ENCODE assay signal across 24 cellular contexts in genomic region chr10:124003070-124003419, GRCh38.
A peak's percentile ranks its signal among the peaks of the same experiment; 100 is the strongest.
DNase-seq lines count a peak whose midpoint lies in the region; ATAC-seq and TF ChIP-seq lines count a peak whose summit lies in the region.
"Had no signal": no experiment of that assay in that cellular context is flagged by ENCODE, and none has a peak within 500 bp of the region (broad histone marks: within the 10 kb centered on the region; RNA-seq: fewer than 3 reads in every experiment).

No MANE protein-coding gene starts in this region.

- intact Hi-C loops in left ventricle myocardium inferior (cut with micrococcal nuclease) (no loop called here), esophagus muscularis mucosa (cut with DNase I) (no loop called here), upper lobe of right lung (cut with DNase I) (no loop called here), left colon (cut with DNase I, micrococcal nuclease) (loop anchor here in 1 of 2 donors (10.0 kb wide), 2 partner anchors 92 to 252 kb away; partner anchors contain the start of gene CHST15)

- H3K27me3 ChIP-seq in right atrium auricular region = no peaks in the 10 kb centered on the region
- H3K27me3 ChIP-seq in left ventricle myocardium inferior (ENCODE audit: low read depth) = no peaks in the 10 kb centered on the region
- H3K27me3 ChIP-seq in esophagus muscularis mucosa = no peaks in the 10 kb centered on the region
- H3K27me3 ChIP-seq in neutrophil = no peaks in the 10 kb centered on the region
- H3K27me3 ChIP-seq in upper lobe of right lung = no peaks in the 10 kb centered on the region

- no peaks in the 10 kb centered on the region for H3K36me3 ChIP-seq in right atrium auricular region
- no peaks in the 10 kb centered on the region for H3K36me3 ChIP-seq in left ventricle myocardium inferior
- peaks cover 0 to 13% (median 0%) of the 10 kb centered on the region in 4 donors for H3K36me3 ChIP-seq in esophagus muscularis mucosa
- H3K36me3 ChIP-seq in neutrophil = peaks cover 76% of the 10 kb centered on the region
- peaks cover 17% of the 10 kb centered on the region for H3K36me3 ChIP-seq in upper lobe of right lung

- H3K27ac ChIP-seq in right atrium auricular region (no peak overlapping the region), left ventricle myocardium inferior (replicated peaks) (no peak overlapping the region), esophagus muscularis mucosa (replicated peaks in 1 of 4) (peak overlapping the region; percentile 91 to 95 (median 92)), neutrophil (peak overlapping the region; percentile 95), upper lobe of right lung (no peak overlapping the region)
- H3K27ac ChIP-seq: SK-N-MC had no signal

- no peak for TF ChIP-seq EP300 in esophagus muscularis mucosa (IDR thresholded peaks at IDR 0.05)

- TF ChIP-seq CTCF in right atrium auricular region (IDR thresholded peaks at IDR 0.05) (no peak), left ventricle myocardium inferior (IDR thresholded peaks at IDR 0.05; ENCODE audit: borderline replicate concordance) (no peak), esophagus muscularis mucosa (IDR thresholded peaks at IDR 0.05) (no peak), neutrophil (IDR thresholded peaks at IDR 0.05) (no peak), upper lobe of right lung (IDR thresholded peaks at IDR 0.05) (no peak)

- H3K4me3 ChIP-seq in right atrium auricular region (no peak overlapping the region), left ventricle myocardium inferior (no peak overlapping the region), esophagus muscularis mucosa (no peak overlapping the region), neutrophil (ENCODE audit: low read depth in 1 of 2, low read length in 1 of 2) (no peak overlapping the region), upper lobe of right lung (no peak overlapping the region)
- H3K4me3 ChIP-seq: SK-N-MC had no signal

- ATAC-seq in upper lobe of right lung (no peak), GM21381 (IDR thresholded peaks at IDR 0.05; ENCODE audit: unreplicated experiment) (no peak), left colon (no peak), HG02840 (IDR thresholded peaks at IDR 0.05; ENCODE audit: low FRiP score, unreplicated experiment) (no peak)
- ATAC-seq: activated CD8-positive, alpha-beta T cell treated with anti-CD3 and anti-CD28 coated beads, Interleukin-2, amount 10 ng/mL, durations not matched to agents 7 days and 5 days; HCT116 had no signal

- DNase-seq in right atrium auricular region (ENCODE audit: low spot score) (peak; percentile 46), left ventricle myocardium inferior (no peak), esophagus muscularis mucosa (ENCODE audit: extremely low spot score) (no peak), upper lobe of right lung (peak; percentile 39), left colon (no peak)
- DNase-seq: activated CD4-positive, CD25-positive, alpha-beta regulatory T cell treated with anti-CD3 and anti-CD28 coated beads, Interleukin-2, amount 50 U/mL, for 72 hours; activated CD8-positive, alpha-beta T cell treated with anti-CD3 and anti-CD28 coated beads, Interleukin-2, amount 10 ng/mL, durations not matched to agents 7 days and 5 days; activated naive CD4-positive, alpha-beta T cell treated with anti-CD3 and anti-CD28 coated beads for 36 hours; activated T-cell treated with anti-CD3 and anti-CD28 coated beads, Interleukin-2, amount 50 U/mL, for 48 hours; amniotic stem cell; effector memory CD4-positive, alpha-beta T cell; erythroblast; foreskin fibroblast; GDM1; Kasumi-1; mesenchymal stem cell; MV-4-11; stimulated activated naive CD8-positive, alpha-beta T cell treated with anti-CD3 and anti-CD28 coated beads, Interleukin-15, amount 100 ng/mL, for 72 hours; trophoblast cell had no signal

- H3K9me3 ChIP-seq in right atrium auricular region (no peaks in the 10 kb centered on the region), left ventricle myocardium inferior (replicated peaks) (no peaks in the 10 kb centered on the region), esophagus muscularis mucosa (no peaks in the 10 kb centered on the region), neutrophil (no peaks in the 10 kb centered on the region), upper lobe of right lung (no peaks in the 10 kb centered on the region)

- 93% methylated on average over 7 of the region's 7 CpGs for WGBS in esophagus muscularis mucosa

- H3K4me1 ChIP-seq in right atrium auricular region = no peaks in the 10 kb centered on the region
- H3K4me1 ChIP-seq in left ventricle myocardium inferior = no peaks in the 10 kb centered on the region
- peaks cover 7 to 53% (median 48%) of the 10 kb centered on the region in 4 donors for H3K4me1 ChIP-seq in esophagus muscularis mucosa
- peaks cover 39% of the 10 kb centered on the region in 2 experiments for H3K4me1 ChIP-seq in neutrophil (ENCODE audit: control insufficient read depth in 1 of 2, insufficient read depth in 1 of 2, low read depth in 1 of 2, low read length in 1 of 2)
- H3K4me1 ChIP-seq in upper lobe of right lung = no peaks in the 10 kb centered on the region

- TF ChIP-seq POLR2A in esophagus muscularis mucosa (IDR thresholded peaks at IDR 0.05; ENCODE audit: low read depth) = no peak

Comparison
In these comparisons a context has a peak if more than half of its experiments do, and no peak if none do; other contexts are left out.
1. DNase-seq: peak in right atrium auricular region (single experiment) and upper lobe of right lung (single experiment); none in left ventricle myocardium inferior (single experiment), esophagus muscularis mucosa (single experiment) and left colon (0 of 2).
2. H3K27ac ChIP-seq: peak in esophagus muscularis mucosa (4 of 4) and neutrophil (single experiment); none in right atrium auricular region (0 of 2), left ventricle myocardium inferior (single experiment) and upper lobe of right lung (single experiment).